In genomic region chr2:37443082-37443481, GRCh38 we compare ENCODE assay signal across 23 cellular contexts.
"Had no signal": no experiment of that assay in that cellular context is flagged by ENCODE, and none has a peak within 500 bp of the region (broad histone marks: within the 10 kb centered on the region; RNA-seq: fewer than 3 reads in every experiment).

No MANE protein-coding gene starts in this region.

- DNase-seq: Karpas-422; KG1; MG63; NCI-H1092; NCI-H1105 treated with DMSO at 0.1 percent for 48 hours; NCI-H1417 treated with DMSO at 0.1 percent for 48 hours; NCI-H146; NCI-H1694 treated with DMSO at 0.1 percent for 48 hours; NCI-H1930; NCI-H2081; NCI-H2171; NCI-H226; NCI-H446; NCI-H510A; NCI-H524 treated with DMSO at 0.1 percent for 48 hours; NCI-H69; NCI-H774; NK-92 treated with Interleukin-12 subunit alpha and Interleukin-12 subunit beta, amount 100 ng/mL, for 24 hours; PC-3; Peyer's patch; SHP77 treated with DMSO at 0.1 percent for 48 hours; SJCRH30 had no signal

- H3K27ac ChIP-seq: Peyer's patch, SJCRH30 had no signal

- H3K27me3 ChIP-seq: MG63, Peyer's patch, SJCRH30 had no signal

- H3K4me1 ChIP-seq: Peyer's patch, SJCRH30 had no signal

- H3K36me3 ChIP-seq: MG63, Peyer's patch, SJCRH30 had no signal

- H3K9me3 ChIP-seq: SJCRH30 had no signal

- H3K4me3 ChIP-seq: MG63, Peyer's patch, SJCRH30 had no signal

- ATAC-seq: PC-3, Right ventricle myocardium inferior had no signal
